In the genomic region with DNA sequence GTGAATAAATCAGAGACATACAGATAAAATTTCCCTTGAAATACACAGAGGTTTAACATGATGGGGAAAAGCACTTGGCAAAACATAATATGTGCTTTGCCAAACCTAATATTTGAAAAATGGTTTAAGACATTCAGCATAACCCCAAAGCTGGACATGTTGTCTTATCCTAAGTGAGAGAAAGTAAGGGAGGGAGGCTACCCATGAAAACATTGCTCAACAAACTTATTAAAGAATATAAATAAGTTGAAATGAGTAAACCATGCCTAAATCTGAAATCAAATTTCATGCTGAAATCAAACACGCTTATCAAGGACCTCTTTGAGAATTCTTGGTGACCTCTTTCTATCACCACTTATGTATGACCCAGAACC, we compare ENCODE assay signal across 29 cellular contexts.
"Had no signal": no experiment of that assay in that cellular context is flagged by ENCODE, and none has a peak within 500 bp of the region (broad histone marks: within the 10 kb centered on the region; RNA-seq: fewer than 3 reads in every experiment).

No MANE protein-coding gene starts in this region.

- H3K36me3 ChIP-seq: colonic mucosa, esophagus muscularis mucosa, gastroesophageal sphincter, heart left ventricle, neural progenitor cell, pancreas, sigmoid colon, transverse colon, upper lobe of right lung, uterus had no signal

- H3K27ac Mint-ChIP-seq: dendritic cell treated with granulocyte-macrophage colony-stimulating factor and Interleukin-4, amounts not matched to agents 40 ng/mL and 50 ng/mL, for 4 days; mesothelial cell of epicardium; neural progenitor cell; stimulated activated effector memory CD8-positive, alpha-beta T cell treated with anti-CD3 and anti-CD28 coated beads, Interleukin-12 subunit alpha, Interleukin-12 subunit beta, amount 100 ng/mL, for 72 hours had no signal

- H3K27me3 Mint-ChIP-seq: dendritic cell treated with granulocyte-macrophage colony-stimulating factor and Interleukin-4, amounts not matched to agents 40 ng/mL and 50 ng/mL, for 4 days; naive B cell had no signal

- H3K27me3 ChIP-seq: colonic mucosa, esophagus muscularis mucosa, gastroesophageal sphincter, heart left ventricle, hepatocyte, neural progenitor cell, sigmoid colon, testis, transverse colon, upper lobe of right lung, uterus had no signal

- H3K9me3 ChIP-seq: colonic mucosa, esophagus muscularis mucosa, gastroesophageal sphincter, heart left ventricle, mucosa of descending colon, pancreas, sigmoid colon, testis, transverse colon, upper lobe of right lung, uterus had no signal

- ATAC-seq: foreskin keratinocyte; gastroesophageal sphincter; heart left ventricle; left lobe of liver; mucosa of descending colon; pancreas; stimulated activated effector memory CD8-positive, alpha-beta T cell treated with anti-CD3 and anti-CD28 coated beads, Interleukin-12 subunit alpha, Interleukin-12 subunit beta, amount 100 ng/mL, for 72 hours; stimulated activated naive CD8-positive, alpha-beta T cell treated with anti-CD3 and anti-CD28 coated beads, Interleukin-15, Interleukin-2, amounts not matched to agents 100 U/mL and 50 U/mL, for 24 hours; upper lobe of right lung had no signal

- H3K27ac ChIP-seq: colonic mucosa, foreskin keratinocyte, gastroesophageal sphincter, heart left ventricle, hepatocyte, neural progenitor cell, pancreas, sigmoid colon, testis, transverse colon, upper lobe of right lung, uterus had no signal

- H3K4me3 Mint-ChIP-seq: dendritic cell treated with granulocyte-macrophage colony-stimulating factor and Interleukin-4, amounts not matched to agents 40 ng/mL and 50 ng/mL, for 4 days; mesothelial cell of epicardium; naive B cell; nephron; neural progenitor cell; stimulated activated effector memory CD8-positive, alpha-beta T cell treated with anti-CD3 and anti-CD28 coated beads, Interleukin-12 subunit alpha, Interleukin-12 subunit beta, amount 100 ng/mL, for 72 hours had no signal

- H3K4me1 ChIP-seq: colonic mucosa, esophagus muscularis mucosa, foreskin keratinocyte, gastroesophageal sphincter, heart left ventricle, neural progenitor cell, pancreas, sigmoid colon, transverse colon, upper lobe of right lung, uterus had no signal

- DNase-seq: colonic mucosa; effector memory CD4-positive, alpha-beta T cell; foreskin keratinocyte; heart left ventricle; kidney; mesenchymal stem cell; mucosa of descending colon; naive B cell; nucleus accumbens; pancreas; sigmoid colon; stimulated activated CD4-positive, alpha-beta T cell treated with anti-CD3 and anti-CD28 coated beads, Interleukin-2, amount 100 ng/mL, for 24 hours; stimulated activated CD4-positive, alpha-beta T cell treated with anti-CD3 and anti-CD28 coated beads, Interleukin-4, amount 100 ng/mL, for 24 hours; stimulated activated naive CD8-positive, alpha-beta T cell treated with anti-CD3 and anti-CD28 coated beads, Interleukin-15, Interleukin-2, amounts not matched to agents 100 U/mL and 50 U/mL, for 24 hours; substantia nigra; testis; transverse colon; upper lobe of right lung; uterus had no signal

- H3K36me3 Mint-ChIP-seq: mesothelial cell of epicardium, neural progenitor cell had no signal

- H3K4me3 ChIP-seq: colonic mucosa, esophagus muscularis mucosa, gastroesophageal sphincter, heart left ventricle, hepatocyte, lung, mucosa of descending colon, neural progenitor cell, pancreas, sigmoid colon, testis, transverse colon, upper lobe of right lung, uterus had no signal

- H3K9me3 Mint-ChIP-seq: dendritic cell treated with granulocyte-macrophage colony-stimulating factor and Interleukin-4, amounts not matched to agents 40 ng/mL and 50 ng/mL, for 4 days; mesothelial cell of epicardium; naive B cell; nephron; neural progenitor cell; stimulated activated effector memory CD8-positive, alpha-beta T cell treated with anti-CD3 and anti-CD28 coated beads, Interleukin-12 subunit alpha, Interleukin-12 subunit beta, amount 100 ng/mL, for 72 hours had no signal
